Comparison of ENCODE assay signal across 23 cellular contexts in the genomic region with DNA sequence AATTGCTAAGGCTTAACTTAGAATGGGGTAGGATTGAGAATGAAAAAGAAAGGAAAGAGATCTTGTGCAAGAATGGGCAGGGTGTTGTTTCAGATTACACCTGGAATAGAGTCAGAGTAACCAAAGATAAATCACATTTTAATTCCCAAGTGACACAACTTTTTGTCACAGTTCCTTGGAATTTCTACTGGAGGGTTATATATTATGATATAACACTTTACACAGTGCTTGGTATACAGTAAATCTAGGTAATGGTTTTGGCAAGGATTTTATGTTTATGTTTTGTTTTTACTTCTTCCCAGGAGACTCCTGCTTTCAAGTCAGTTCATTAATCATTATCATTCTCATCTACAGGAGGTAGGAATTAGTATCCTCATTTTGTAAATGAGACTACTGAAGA.
"Had no signal": no experiment of that assay in that cellular context is flagged by ENCODE, and none has a peak within 500 bp of the region (broad histone marks: within the 10 kb centered on the region; RNA-seq: fewer than 3 reads in every experiment).

No MANE protein-coding gene starts in this region.

- H3K4me1 Mint-ChIP-seq: naive B cell; natural killer cell; stimulated activated naive B cell treated with anti-CD40 and anti-IgM and Interleukin-4, amounts not matched to agents 10 μg/mL and 1 μg/mL and 100 μg/mL, for 72 hours had no signal

- H3K4me3 Mint-ChIP-seq: mesothelial cell of epicardium; naive B cell; natural killer cell; stimulated activated naive B cell treated with anti-CD40 and anti-IgM and Interleukin-4, amounts not matched to agents 10 μg/mL and 1 μg/mL and 100 μg/mL, for 72 hours had no signal

- H3K9me3 Mint-ChIP-seq: mesothelial cell of epicardium; stimulated activated naive B cell treated with anti-CD40 and anti-IgM and Interleukin-4, amounts not matched to agents 10 μg/mL and 1 μg/mL and 100 μg/mL, for 72 hours had no signal

- H3K27ac Mint-ChIP-seq: mesothelial cell of epicardium; natural killer cell; progenitor cell of endocrine pancreas; stimulated activated naive B cell treated with anti-CD40 and anti-IgM and Interleukin-4, amounts not matched to agents 10 μg/mL and 1 μg/mL and 100 μg/mL, for 72 hours had no signal

- H3K4me3 ChIP-seq: left ventricle myocardium inferior, lung, ovary, skin epidermis, stomach, testis, thyroid gland, transverse colon, upper lobe of right lung had no signal

- DNase-seq: islet precursor cell; left ventricle myocardium inferior; mesendoderm; naive B cell; natural killer cell; ovary; retina; right cardiac atrium; stimulated activated CD4-positive, alpha-beta T cell treated with anti-CD3 and anti-CD28 coated beads, Interleukin-12 subunit alpha, Interleukin-12 subunit beta, amount 100 ng/mL, for 4 hours; stimulated activated CD4-positive, alpha-beta T cell treated with anti-CD3 and anti-CD28 coated beads, Interleukin-15, amount 100 ng/mL, for 24 hours; stimulated activated CD4-positive, alpha-beta T cell treated with anti-CD3 and anti-CD28 coated beads, Interleukin-2, amount 100 ng/mL, for 24 hours; stimulated activated CD4-positive, alpha-beta T cell treated with anti-CD3 and anti-CD28 coated beads, Interleukin-4, amount 100 ng/mL, for 1 hour; stimulated activated naive B cell treated with anti-CD40 and anti-IgM and Interleukin-4, amounts not matched to agents 10 μg/mL and 1 μg/mL and 100 μg/mL, for 72 hours; stimulated activated naive CD8-positive, alpha-beta T cell treated with anti-CD3 and anti-CD28 coated beads, Interleukin-15, Interleukin-2, amounts not matched to agents 100 U/mL and 50 U/mL, for 24 hours; stomach; testis; thyroid gland; transverse colon; upper lobe of right lung had no signal

- H3K36me3 Mint-ChIP-seq: mesothelial cell of epicardium; naive B cell; natural killer cell; stimulated activated naive B cell treated with anti-CD40 and anti-IgM and Interleukin-4, amounts not matched to agents 10 μg/mL and 1 μg/mL and 100 μg/mL, for 72 hours had no signal

- H3K36me3 ChIP-seq: left ventricle myocardium inferior, ovary, stomach, thyroid gland, transverse colon, upper lobe of right lung had no signal

- H3K27ac ChIP-seq: left ventricle myocardium inferior, ovary, skin epidermis, stomach, testis, thyroid gland, transverse colon, upper lobe of right lung had no signal

- H3K4me1 ChIP-seq: transverse colon, upper lobe of right lung had no signal

- H3K27me3 Mint-ChIP-seq: naive B cell; stimulated activated naive B cell treated with anti-CD40 and anti-IgM and Interleukin-4, amounts not matched to agents 10 μg/mL and 1 μg/mL and 100 μg/mL, for 72 hours had no signal

- H3K27me3 ChIP-seq: ovary, stomach, testis, thyroid gland, transverse colon, upper lobe of right lung had no signal

- H3K9me3 ChIP-seq: left ventricle myocardium inferior, ovary, testis, thyroid gland, transverse colon, upper lobe of right lung had no signal
